ENCODE assay signal across 2 cellular contexts in the genomic region with DNA sequence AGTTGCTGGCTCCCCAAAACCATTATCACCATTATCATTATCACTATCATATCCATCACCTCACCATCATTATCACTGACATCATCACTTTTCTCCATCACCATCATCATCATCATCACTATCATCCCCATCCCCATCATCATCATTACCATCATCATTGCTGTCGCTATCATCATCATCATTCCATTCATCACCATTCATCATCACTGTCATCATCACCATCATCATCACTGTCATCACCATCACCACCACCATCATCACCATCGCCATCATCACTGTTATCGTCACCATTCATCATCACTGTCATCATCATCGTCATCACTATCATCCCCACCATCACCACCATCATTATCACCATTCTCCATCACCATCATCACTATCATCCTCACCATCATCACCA.
TF ChIP-seq lines count a peak whose summit lies in the region.

No MANE protein-coding gene starts in this region.

TF ChIP-seq in HEK293T, 16 proteins besides CTCF, POLR2A, EP300 and RAD21:
- no peak for TF ChIP-seq HDGF (IDR thresholded peaks at IDR 0.05; ENCODE audit: borderline replicate concordance)
- TF ChIP-seq CTBP1 (IDR thresholded peaks at IDR 0.05; ENCODE audit: borderline replicate concordance): peak; percentile 79
- TF ChIP-seq FOXA1 (IDR thresholded peaks at IDR 0.05): no peak
- no peak for TF ChIP-seq BHLHE40 (IDR thresholded peaks at IDR 0.05; ENCODE audit: borderline replicate concordance)
- no peak for TF ChIP-seq FOXM1 (IDR thresholded peaks at IDR 0.05; ENCODE audit: borderline replicate concordance)
- no peak for TF ChIP-seq LEF1 (IDR thresholded peaks at IDR 0.05; ENCODE audit: borderline replicate concordance)
- TF ChIP-seq PKNOX1 (IDR thresholded peaks at IDR 0.05): peak; percentile 52
TF ChIP-seq in HEK293T: peak in this region for 2.

TF ChIP-seq in K562, 482 proteins besides CTCF, POLR2A, EP300 and RAD21:
- no peak for TF ChIP-seq RHOXF2B (CRISPR knock-in tag; conservative IDR thresholded peaks at IDR 0.05)
- no peak for TF ChIP-seq SRF (CRISPR knock-in tag; IDR thresholded peaks at IDR 0.05)
- TF ChIP-seq, protein P1, sequence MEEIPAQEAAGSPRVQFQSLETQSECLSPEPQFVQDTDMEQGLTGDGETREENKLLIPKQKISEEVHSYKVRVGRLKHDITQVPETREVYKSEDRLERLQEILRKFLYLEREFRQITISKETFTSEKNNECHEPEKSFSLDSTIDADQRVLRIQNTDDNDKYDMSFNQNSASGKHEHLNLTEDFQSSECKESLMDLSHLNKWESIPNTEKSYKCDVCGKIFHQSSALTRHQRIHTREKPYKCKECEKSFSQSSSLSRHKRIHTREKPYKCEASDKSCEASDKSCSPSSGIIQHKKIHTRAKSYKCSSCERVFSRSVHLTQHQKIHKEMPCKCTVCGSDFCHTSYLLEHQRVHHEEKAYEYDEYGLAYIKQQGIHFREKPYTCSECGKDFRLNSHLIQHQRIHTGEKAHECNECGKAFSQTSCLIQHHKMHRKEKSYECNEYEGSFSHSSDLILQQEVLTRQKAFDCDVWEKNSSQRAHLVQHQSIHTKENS (CRISPR knock-in tag; IDR thresholded peaks at IDR 0.05): no peak
- peak; percentile 55; the same call in 1 of the 2 replicates for TF ChIP-seq C11orf30 (IDR thresholded peaks at IDR 0.05; ENCODE audit: low read depth)
- peak; percentile 84 for TF ChIP-seq ZNF316 (IDR thresholded peaks at IDR 0.05)
- TF ChIP-seq TRIM24 (IDR thresholded peaks at IDR 0.05): peak in 1 of 2 experiments; percentile 24; a peak in 1 of 4 replicates
- peak; percentile 65 for TF ChIP-seq EHMT2 (IDR thresholded peaks at IDR 0.05)
- peak; percentile 26; the same call in 1 of the 2 replicates for TF ChIP-seq PKNOX1 (IDR thresholded peaks at IDR 0.05)
- 0 out of 2 replicates have a peak, but pooled peaks have one; percentile 44 for TF ChIP-seq OTX1 (CRISPR knock-in tag; IDR thresholded peaks at IDR 0.05)
- TF ChIP-seq MAFG (tag; conservative IDR thresholded peaks at IDR 0.05): 0 out of 2 replicates have a peak, but pooled peaks have one; percentile 26
- TF ChIP-seq, protein P2, sequence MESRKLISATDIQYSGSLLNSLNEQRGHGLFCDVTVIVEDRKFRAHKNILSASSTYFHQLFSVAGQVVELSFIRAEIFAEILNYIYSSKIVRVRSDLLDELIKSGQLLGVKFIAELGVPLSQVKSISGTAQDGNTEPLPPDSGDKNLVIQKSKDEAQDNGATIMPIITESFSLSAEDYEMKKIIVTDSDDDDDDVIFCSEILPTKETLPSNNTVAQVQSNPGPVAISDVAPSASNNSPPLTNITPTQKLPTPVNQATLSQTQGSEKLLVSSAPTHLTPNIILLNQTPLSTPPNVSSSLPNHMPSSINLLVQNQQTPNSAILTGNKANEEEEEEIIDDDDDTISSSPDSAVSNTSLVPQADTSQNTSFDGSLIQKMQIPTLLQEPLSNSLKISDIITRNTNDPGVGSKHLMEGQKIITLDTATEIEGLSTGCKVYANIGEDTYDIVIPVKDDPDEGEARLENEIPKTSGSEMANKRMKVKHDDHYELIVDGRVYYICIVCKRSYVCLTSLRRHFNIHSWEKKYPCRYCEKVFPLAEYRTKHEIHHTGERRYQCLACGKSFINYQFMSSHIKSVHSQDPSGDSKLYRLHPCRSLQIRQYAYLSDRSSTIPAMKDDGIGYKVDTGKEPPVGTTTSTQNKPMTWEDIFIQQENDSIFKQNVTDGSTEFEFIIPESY (CRISPR knock-in tag; IDR thresholded peaks at IDR 0.05): no peak
- TF ChIP-seq BCOR (IDR thresholded peaks at IDR 0.05): peak; percentile 40; the same call in 1 of the 2 replicates
- peak; percentile 22 for TF ChIP-seq ARHGAP35 (IDR thresholded peaks at IDR 0.05; ENCODE audit: partially characterized antibody)
- TF ChIP-seq ZSCAN29 (IDR thresholded peaks at IDR 0.05): no peak; the same call in 1 of the 2 replicates
- 0 out of 2 replicates have a peak, but pooled peaks have one; percentile 5 for TF ChIP-seq DPF2 (IDR thresholded peaks at IDR 0.05)
- TF ChIP-seq USF2 (CRISPR knock-in tag; IDR thresholded peaks at IDR 0.05): no peak
- TF ChIP-seq HMGN3 (IDR thresholded peaks at IDR 0.05; ENCODE audit: borderline replicate concordance, extremely low read depth, insufficient read length, low read depth, low read length): no peak
- TF ChIP-seq, protein P3, sequence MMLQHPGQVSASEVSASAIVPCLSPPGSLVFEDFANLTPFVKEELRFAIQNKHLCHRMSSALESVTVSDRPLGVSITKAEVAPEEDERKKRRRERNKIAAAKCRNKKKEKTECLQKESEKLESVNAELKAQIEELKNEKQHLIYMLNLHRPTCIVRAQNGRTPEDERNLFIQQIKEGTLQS (IDR thresholded peaks at IDR 0.05): peak; percentile 68
- TF ChIP-seq, protein P3 (CRISPR knock-in tag; conservative IDR thresholded peaks at IDR 0.05): no peak
- peak; percentile 64 for TF ChIP-seq MEIS2 (IDR thresholded peaks at IDR 0.05; ENCODE audit: partially characterized antibody)
- TF ChIP-seq, protein P4, sequence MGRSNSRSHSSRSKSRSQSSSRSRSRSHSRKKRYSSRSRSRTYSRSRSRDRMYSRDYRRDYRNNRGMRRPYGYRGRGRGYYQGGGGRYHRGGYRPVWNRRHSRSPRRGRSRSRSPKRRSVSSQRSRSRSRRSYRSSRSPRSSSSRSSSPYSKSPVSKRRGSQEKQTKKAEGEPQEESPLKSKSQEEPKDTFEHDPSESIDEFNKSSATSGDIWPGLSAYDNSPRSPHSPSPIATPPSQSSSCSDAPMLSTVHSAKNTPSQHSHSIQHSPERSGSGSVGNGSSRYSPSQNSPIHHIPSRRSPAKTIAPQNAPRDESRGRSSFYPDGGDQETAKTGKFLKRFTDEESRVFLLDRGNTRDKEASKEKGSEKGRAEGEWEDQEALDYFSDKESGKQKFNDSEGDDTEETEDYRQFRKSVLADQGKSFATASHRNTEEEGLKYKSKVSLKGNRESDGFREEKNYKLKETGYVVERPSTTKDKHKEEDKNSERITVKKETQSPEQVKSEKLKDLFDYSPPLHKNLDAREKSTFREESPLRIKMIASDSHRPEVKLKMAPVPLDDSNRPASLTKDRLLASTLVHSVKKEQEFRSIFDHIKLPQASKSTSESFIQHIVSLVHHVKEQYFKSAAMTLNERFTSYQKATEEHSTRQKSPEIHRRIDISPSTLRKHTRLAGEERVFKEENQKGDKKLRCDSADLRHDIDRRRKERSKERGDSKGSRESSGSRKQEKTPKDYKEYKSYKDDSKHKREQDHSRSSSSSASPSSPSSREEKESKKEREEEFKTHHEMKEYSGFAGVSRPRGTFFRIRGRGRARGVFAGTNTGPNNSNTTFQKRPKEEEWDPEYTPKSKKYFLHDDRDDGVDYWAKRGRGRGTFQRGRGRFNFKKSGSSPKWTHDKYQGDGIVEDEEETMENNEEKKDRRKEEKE (IDR thresholded peaks at IDR 0.05; ENCODE audit: borderline replicate concordance in 1 of 2, control insufficient read depth in 1 of 2, low read depth in 2 of 2, low read length in 1 of 2): peak in 1 of 2 experiments; percentile 26; a peak in 1 of 4 replicates
- TF ChIP-seq HLTF (IDR thresholded peaks at IDR 0.05): no peak; the same call in 1 of the 2 replicates
- TF ChIP-seq MYBL2 (IDR thresholded peaks at IDR 0.05; ENCODE audit: low read depth): peak; percentile 38; the same call in 1 of the 2 replicates
- TF ChIP-seq MYBL2 (CRISPR knock-in tag; IDR thresholded peaks at IDR 0.05; ENCODE audit: borderline replicate concordance): no peak
- TF ChIP-seq ZBTB5 (IDR thresholded peaks at IDR 0.05): 0 out of 2 replicates have a peak, but pooled peaks have one; percentile 18
- TF ChIP-seq SIN3A (IDR thresholded peaks at IDR 0.05; ENCODE audit: borderline replicate concordance in 2 of 2, control insufficient read depth in 1 of 2, low read depth in 2 of 2, low read length in 2 of 2): no peak
- TF ChIP-seq TCF7L2 (IDR thresholded peaks at IDR 0.05; ENCODE audit: low read depth, low read length): no peak
- TF ChIP-seq, protein P5, sequence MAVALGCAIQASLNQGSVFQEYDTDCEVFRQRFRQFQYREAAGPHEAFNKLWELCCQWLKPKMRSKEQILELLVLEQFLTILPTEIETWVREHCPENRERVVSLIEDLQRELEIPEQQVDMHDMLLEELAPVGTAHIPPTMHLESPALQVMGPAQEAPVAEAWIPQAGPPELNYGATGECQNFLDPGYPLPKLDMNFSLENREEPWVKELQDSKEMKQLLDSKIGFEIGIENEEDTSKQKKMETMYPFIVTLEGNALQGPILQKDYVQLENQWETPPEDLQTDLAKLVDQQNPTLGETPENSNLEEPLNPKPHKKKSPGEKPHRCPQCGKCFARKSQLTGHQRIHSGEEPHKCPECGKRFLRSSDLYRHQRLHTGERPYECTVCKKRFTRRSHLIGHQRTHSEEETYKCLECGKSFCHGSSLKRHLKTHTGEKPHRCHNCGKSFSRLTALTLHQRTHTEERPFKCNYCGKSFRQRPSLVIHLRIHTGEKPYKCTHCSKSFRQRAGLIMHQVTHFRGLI (CRISPR knock-in tag; IDR thresholded peaks at IDR 0.05): no peak
- TF ChIP-seq HDAC1 (IDR thresholded peaks at IDR 0.05): peak in 1 of 2 experiments; percentile 68; a peak in 2 of 4 replicates
- peak; percentile 40; the same call in 1 of the 2 replicates for TF ChIP-seq PHB2 (IDR thresholded peaks at IDR 0.05; ENCODE audit: low read depth)
- TF ChIP-seq, protein P6, sequence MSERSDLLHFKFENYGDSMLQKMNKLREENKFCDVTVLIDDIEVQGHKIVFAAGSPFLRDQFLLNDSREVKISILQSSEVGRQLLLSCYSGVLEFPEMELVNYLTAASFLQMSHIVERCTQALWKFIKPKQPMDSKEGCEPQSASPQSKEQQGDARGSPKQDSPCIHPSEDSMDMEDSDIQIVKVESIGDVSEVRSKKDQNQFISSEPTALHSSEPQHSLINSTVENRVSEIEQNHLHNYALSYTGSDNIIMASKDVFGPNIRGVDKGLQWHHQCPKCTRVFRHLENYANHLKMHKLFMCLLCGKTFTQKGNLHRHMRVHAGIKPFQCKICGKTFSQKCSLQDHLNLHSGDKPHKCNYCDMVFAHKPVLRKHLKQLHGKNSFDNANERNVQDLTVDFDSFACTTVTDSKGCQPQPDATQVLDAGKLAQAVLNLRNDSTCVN (CRISPR knock-in tag; IDR thresholded peaks at IDR 0.05): 0 out of 2 replicates have a peak, but pooled peaks have one; percentile 15
- TF ChIP-seq PPARD (CRISPR knock-in tag; IDR thresholded peaks at IDR 0.05): no peak
- peak in 1 of 2 experiments; percentile 33; a peak in 1 of 4 replicates for TF ChIP-seq KDM1A (IDR thresholded peaks at IDR 0.05)
- no peak for TF ChIP-seq PBX2 (CRISPR knock-in tag; IDR thresholded peaks at IDR 0.05; ENCODE audit: low read depth)
- peak; percentile 86 for TF ChIP-seq PBX2 (tag; conservative IDR thresholded peaks at IDR 0.05; ENCODE audit: low read depth)
